1 cellular context compared by ENCODE assay signal in genomic region chr1:40257688-40258444, GRCh38.
TF ChIP-seq lines count a peak whose summit lies in the region.

Gene ZMPSTE24, plus strand, starts transcription at chr1:40258236. Its CDS starts 36 bp downstream, at chr1:40258272.

TF ChIP-seq in K562, 482 proteins besides CTCF, POLR2A, EP300 and RAD21 (continued from another document and continues in another):
- TF ChIP-seq, protein P1, sequence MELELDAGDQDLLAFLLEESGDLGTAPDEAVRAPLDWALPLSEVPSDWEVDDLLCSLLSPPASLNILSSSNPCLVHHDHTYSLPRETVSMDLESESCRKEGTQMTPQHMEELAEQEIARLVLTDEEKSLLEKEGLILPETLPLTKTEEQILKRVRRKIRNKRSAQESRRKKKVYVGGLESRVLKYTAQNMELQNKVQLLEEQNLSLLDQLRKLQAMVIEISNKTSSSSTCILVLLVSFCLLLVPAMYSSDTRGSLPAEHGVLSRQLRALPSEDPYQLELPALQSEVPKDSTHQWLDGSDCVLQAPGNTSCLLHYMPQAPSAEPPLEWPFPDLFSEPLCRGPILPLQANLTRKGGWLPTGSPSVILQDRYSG (tag; conservative IDR thresholded peaks at IDR 0.05; ENCODE audit: low read depth) = no peak; the same call in 1 of the 2 replicates
- no peak for TF ChIP-seq KDM2B (CRISPR knock-in tag; IDR thresholded peaks at IDR 0.05)
- peak; percentile 65 for TF ChIP-seq DNMT1 (IDR thresholded peaks at IDR 0.05)
- peak; percentile 78 for TF ChIP-seq ZNF263 (CRISPR knock-in tag; IDR thresholded peaks at IDR 0.05; ENCODE audit: borderline replicate concordance)
- TF ChIP-seq ZNF347 (CRISPR knock-in tag; IDR thresholded peaks at IDR 0.05; ENCODE audit: low read depth) = peak; percentile 76; the same call in 1 of the 2 replicates
- TF ChIP-seq ZNF668 (CRISPR knock-in tag; IDR thresholded peaks at IDR 0.05) = no peak
- TF ChIP-seq ZKSCAN8 (CRISPR knock-in tag; IDR thresholded peaks at IDR 0.05) = 0 out of 2 replicates have a peak, but pooled peaks have one; percentile 50
- 0 out of 2 replicates have a peak, but pooled peaks have one; percentile 40 for TF ChIP-seq E2F3 (CRISPR knock-in tag; IDR thresholded peaks at IDR 0.05)
- no peak for TF ChIP-seq ZNF121 (CRISPR knock-in tag; conservative IDR thresholded peaks at IDR 0.05)
- peak; percentile 80 for TF ChIP-seq NR2C1 (IDR thresholded peaks at IDR 0.05)
- peak; percentile 82 for TF ChIP-seq NR2C1 (tag; IDR thresholded peaks at IDR 0.05)
- peak; percentile 59; the same call in 1 of the 2 replicates for TF ChIP-seq BCL6 (CRISPR knock-in tag; IDR thresholded peaks at IDR 0.05)
- TF ChIP-seq TRIM24 (IDR thresholded peaks at IDR 0.05) = peak; percentile 57 to 100; a peak in 3 of 4 replicates
- peak; percentile 67 for TF ChIP-seq GMEB1 (CRISPR knock-in tag; IDR thresholded peaks at IDR 0.05)
- TF ChIP-seq, protein P2, sequence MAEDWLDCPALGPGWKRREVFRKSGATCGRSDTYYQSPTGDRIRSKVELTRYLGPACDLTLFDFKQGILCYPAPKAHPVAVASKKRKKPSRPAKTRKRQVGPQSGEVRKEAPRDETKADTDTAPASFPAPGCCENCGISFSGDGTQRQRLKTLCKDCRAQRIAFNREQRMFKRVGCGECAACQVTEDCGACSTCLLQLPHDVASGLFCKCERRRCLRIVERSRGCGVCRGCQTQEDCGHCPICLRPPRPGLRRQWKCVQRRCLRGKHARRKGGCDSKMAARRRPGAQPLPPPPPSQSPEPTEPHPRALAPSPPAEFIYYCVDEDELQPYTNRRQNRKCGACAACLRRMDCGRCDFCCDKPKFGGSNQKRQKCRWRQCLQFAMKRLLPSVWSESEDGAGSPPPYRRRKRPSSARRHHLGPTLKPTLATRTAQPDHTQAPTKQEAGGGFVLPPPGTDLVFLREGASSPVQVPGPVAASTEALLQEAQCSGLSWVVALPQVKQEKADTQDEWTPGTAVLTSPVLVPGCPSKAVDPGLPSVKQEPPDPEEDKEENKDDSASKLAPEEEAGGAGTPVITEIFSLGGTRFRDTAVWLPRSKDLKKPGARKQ (CRISPR knock-in tag; IDR thresholded peaks at IDR 0.05) = no peak
- no peak for TF ChIP-seq HINFP (tag; conservative IDR thresholded peaks at IDR 0.05; ENCODE audit: low read depth)
- TF ChIP-seq ZNF583 (CRISPR knock-in tag; IDR thresholded peaks at IDR 0.05) = peak; percentile 81
- TF ChIP-seq KLF16 (IDR thresholded peaks at IDR 0.05) = no peak
- peak; percentile 96 for TF ChIP-seq KLF13 (tag; IDR thresholded peaks at IDR 0.05; ENCODE audit: borderline replicate concordance, low read depth)
- TF ChIP-seq NKRF (IDR thresholded peaks at IDR 0.05; ENCODE audit: borderline replicate concordance) = peak; percentile 95
- peak; percentile 70 for TF ChIP-seq FOXM1 (IDR thresholded peaks at IDR 0.05; ENCODE audit: low read depth)
- peak; percentile 98 for TF ChIP-seq FOXM1 (CRISPR knock-in tag; IDR thresholded peaks at IDR 0.05; ENCODE audit: low read depth)
- TF ChIP-seq EP400 (IDR thresholded peaks at IDR 0.05) = peak; percentile 96
- TF ChIP-seq LEF1 (IDR thresholded peaks at IDR 0.05) = peak; percentile 83
- peak; percentile 71 for TF ChIP-seq TEAD4 (IDR thresholded peaks at IDR 0.05; ENCODE audit: low read length)
- TF ChIP-seq TEAD4 (CRISPR knock-in tag; IDR thresholded peaks at IDR 0.05; ENCODE audit: borderline replicate concordance) = peak; percentile 57; the same call in 1 of the 2 replicates
- TF ChIP-seq, protein P3, sequence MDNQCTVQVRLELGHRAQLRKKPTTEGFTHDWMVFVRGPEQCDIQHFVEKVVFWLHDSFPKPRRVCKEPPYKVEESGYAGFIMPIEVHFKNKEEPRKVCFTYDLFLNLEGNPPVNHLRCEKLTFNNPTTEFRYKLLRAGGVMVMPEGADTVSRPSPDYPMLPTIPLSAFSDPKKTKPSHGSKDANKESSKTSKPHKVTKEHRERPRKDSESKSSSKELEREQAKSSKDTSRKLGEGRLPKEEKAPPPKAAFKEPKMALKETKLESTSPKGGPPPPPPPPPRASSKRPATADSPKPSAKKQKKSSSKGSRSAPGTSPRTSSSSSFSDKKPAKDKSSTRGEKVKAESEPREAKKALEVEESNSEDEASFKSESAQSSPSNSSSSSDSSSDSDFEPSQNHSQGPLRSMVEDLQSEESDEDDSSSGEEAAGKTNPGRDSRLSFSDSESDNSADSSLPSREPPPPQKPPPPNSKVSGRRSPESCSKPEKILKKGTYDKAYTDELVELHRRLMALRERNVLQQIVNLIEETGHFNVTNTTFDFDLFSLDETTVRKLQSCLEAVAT (IDR thresholded peaks at IDR 0.05) = peak in 1 of 2 experiments; percentile 87; a peak in 2 of 4 replicates
- TF ChIP-seq CHAMP1 (IDR thresholded peaks at IDR 0.05) = peak; percentile 89
- TF ChIP-seq HNRNPH1 (optimal IDR thresholded peaks at IDR 0.05; ENCODE audit: low read depth, low read length) = no peak
- TF ChIP-seq, protein P4, sequence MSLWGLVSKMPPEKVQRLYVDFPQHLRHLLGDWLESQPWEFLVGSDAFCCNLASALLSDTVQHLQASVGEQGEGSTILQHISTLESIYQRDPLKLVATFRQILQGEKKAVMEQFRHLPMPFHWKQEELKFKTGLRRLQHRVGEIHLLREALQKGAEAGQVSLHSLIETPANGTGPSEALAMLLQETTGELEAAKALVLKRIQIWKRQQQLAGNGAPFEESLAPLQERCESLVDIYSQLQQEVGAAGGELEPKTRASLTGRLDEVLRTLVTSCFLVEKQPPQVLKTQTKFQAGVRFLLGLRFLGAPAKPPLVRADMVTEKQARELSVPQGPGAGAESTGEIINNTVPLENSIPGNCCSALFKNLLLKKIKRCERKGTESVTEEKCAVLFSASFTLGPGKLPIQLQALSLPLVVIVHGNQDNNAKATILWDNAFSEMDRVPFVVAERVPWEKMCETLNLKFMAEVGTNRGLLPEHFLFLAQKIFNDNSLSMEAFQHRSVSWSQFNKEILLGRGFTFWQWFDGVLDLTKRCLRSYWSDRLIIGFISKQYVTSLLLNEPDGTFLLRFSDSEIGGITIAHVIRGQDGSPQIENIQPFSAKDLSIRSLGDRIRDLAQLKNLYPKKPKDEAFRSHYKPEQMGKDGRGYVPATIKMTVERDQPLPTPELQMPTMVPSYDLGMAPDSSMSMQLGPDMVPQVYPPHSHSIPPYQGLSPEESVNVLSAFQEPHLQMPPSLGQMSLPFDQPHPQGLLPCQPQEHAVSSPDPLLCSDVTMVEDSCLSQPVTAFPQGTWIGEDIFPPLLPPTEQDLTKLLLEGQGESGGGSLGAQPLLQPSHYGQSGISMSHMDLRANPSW (CRISPR knock-in tag; IDR thresholded peaks at IDR 0.05) = peak; percentile 36
- TF ChIP-seq, protein P5, sequence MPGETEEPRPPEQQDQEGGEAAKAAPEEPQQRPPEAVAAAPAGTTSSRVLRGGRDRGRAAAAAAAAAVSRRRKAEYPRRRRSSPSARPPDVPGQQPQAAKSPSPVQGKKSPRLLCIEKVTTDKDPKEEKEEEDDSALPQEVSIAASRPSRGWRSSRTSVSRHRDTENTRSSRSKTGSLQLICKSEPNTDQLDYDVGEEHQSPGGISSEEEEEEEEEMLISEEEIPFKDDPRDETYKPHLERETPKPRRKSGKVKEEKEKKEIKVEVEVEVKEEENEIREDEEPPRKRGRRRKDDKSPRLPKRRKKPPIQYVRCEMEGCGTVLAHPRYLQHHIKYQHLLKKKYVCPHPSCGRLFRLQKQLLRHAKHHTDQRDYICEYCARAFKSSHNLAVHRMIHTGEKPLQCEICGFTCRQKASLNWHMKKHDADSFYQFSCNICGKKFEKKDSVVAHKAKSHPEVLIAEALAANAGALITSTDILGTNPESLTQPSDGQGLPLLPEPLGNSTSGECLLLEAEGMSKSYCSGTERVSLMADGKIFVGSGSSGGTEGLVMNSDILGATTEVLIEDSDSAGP (CRISPR knock-in tag; IDR thresholded peaks at IDR 0.05) = peak; percentile 64; the same call in 1 of the 2 replicates
- TF ChIP-seq CCAR2 (IDR thresholded peaks at IDR 0.05; ENCODE audit: low read depth, low read length) = peak; percentile 50; the same call in 1 of the 2 replicates
- TF ChIP-seq ESRRA (IDR thresholded peaks at IDR 0.05; ENCODE audit: borderline replicate concordance, low read depth) = peak; percentile 82; the same call in 1 of the 2 replicates
- TF ChIP-seq ZBTB11 (CRISPR knock-in tag; IDR thresholded peaks at IDR 0.05) = peak; percentile 98 to 99 (median 98)
- TF ChIP-seq, protein P6, sequence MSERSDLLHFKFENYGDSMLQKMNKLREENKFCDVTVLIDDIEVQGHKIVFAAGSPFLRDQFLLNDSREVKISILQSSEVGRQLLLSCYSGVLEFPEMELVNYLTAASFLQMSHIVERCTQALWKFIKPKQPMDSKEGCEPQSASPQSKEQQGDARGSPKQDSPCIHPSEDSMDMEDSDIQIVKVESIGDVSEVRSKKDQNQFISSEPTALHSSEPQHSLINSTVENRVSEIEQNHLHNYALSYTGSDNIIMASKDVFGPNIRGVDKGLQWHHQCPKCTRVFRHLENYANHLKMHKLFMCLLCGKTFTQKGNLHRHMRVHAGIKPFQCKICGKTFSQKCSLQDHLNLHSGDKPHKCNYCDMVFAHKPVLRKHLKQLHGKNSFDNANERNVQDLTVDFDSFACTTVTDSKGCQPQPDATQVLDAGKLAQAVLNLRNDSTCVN (CRISPR knock-in tag; IDR thresholded peaks at IDR 0.05) = no peak
